ENCODE assay signal across 11 cellular contexts in the genomic region with DNA sequence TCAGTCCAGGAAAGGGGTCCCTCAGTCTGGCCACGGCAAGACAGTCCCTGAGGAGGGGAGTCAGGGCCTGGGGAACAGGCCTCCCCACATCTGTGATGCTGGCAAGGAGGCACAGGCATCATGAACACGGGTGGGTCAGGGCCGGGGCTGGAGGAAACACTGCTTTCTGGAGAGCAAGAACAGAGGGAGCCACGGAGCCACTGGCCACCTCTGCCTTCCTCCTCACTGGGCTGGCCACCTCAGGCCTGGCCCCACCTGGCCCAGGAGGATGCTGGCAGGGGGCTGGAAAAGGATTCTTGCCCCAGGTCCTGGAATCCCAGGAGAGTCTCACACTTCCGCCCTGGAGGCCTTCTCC. TPM values are rescaled to one million over a fixed set of nuclear protein-coding genes. Genes with fewer than 3 reads are reported as not detected.
A peak's percentile ranks its signal among the peaks of the same experiment; 100 is the strongest.
DNase-seq lines count a peak whose midpoint lies in the region; ATAC-seq and TF ChIP-seq lines count a peak whose summit lies in the region.
"Had no signal": no experiment of that assay in that cellular context is flagged by ENCODE, and none has a peak within 500 bp of the region (broad histone marks: within the 10 kb centered on the region; RNA-seq: fewer than 3 reads in every experiment).

No MANE protein-coding gene starts in this region.

- H3K27me3 ChIP-seq in left ventricle myocardium inferior (ENCODE audit: low read depth) (no peaks in the 10 kb centered on the region), upper lobe of left lung (no peaks in the 10 kb centered on the region)

- H3K9me3 Mint-ChIP-seq in activated CD4-positive, alpha-beta memory T cell treated with anti-CD3 and anti-CD28 coated beads for 36 hours: no peaks in the 10 kb centered on the region
- no peaks in the 10 kb centered on the region for H3K9me3 Mint-ChIP-seq in memory B cell

- ATAC-seq in left cardiac atrium (no peak), memory B cell (ENCODE audit: low read depth) (no peak), upper lobe of left lung (ENCODE audit: low FRiP score in 2 of 2) (no peak)

- H3K4me3 Mint-ChIP-seq in activated CD4-positive, alpha-beta memory T cell treated with anti-CD3 and anti-CD28 coated beads for 36 hours: peak overlapping the region; percentile 73
- peak overlapping the region; percentile 34 for H3K4me3 Mint-ChIP-seq in memory B cell

- H3K36me3 ChIP-seq in left ventricle myocardium inferior (no peaks in the 10 kb centered on the region), upper lobe of left lung (no peaks in the 10 kb centered on the region)
- H3K36me3 ChIP-seq: esophagus squamous epithelium had no signal

- intact Hi-C loops in left ventricle myocardium inferior (cut with micrococcal nuclease): no loop called here
- intact Hi-C loops in left cardiac atrium (cut with DNase I): no loop called here
- intact Hi-C loops in activated CD4-positive, alpha-beta memory T cell treated with anti-CD3 and anti-CD28 coated beads for 36 hours (cut with micrococcal nuclease): loop anchor here (5.0 kb wide), 1 partner anchor 42 kb away; no protein-coding TSS in a partner anchor

- H3K36me3 Mint-ChIP-seq in activated CD4-positive, alpha-beta memory T cell treated with anti-CD3 and anti-CD28 coated beads for 36 hours: no peaks in the 10 kb centered on the region
- H3K36me3 Mint-ChIP-seq in memory B cell: no peaks in the 10 kb centered on the region

- WGBS in upper lobe of left lung, 2 donors: 63 to 67% methylated on average over 1 to 4 of the region's 5 CpGs

- H3K4me3 ChIP-seq in left ventricle myocardium inferior (no peak overlapping the region), upper lobe of left lung (no peak overlapping the region)

- CTCF ChIA-PET in activated CD4-positive, alpha-beta memory T cell treated with anti-CD3 and anti-CD28 coated beads for 36 hours (lab: Charles Lee): interaction anchor here (1.0 to 8.4 kb wide), 5 partner anchors 9 to 1039 kb away, joined by 3 to 51 read pairs (median 8); no protein-coding TSS in a partner anchor

- H3K27ac Mint-ChIP-seq in activated CD4-positive, alpha-beta memory T cell treated with anti-CD3 and anti-CD28 coated beads for 36 hours: peak overlapping the region; percentile 83
- peak overlapping the region; percentile 33 for H3K27ac Mint-ChIP-seq in memory B cell

- TF ChIP-seq EP300 in upper lobe of left lung (IDR thresholded peaks at IDR 0.05): no peak

- TF ChIP-seq POLR2A in upper lobe of left lung (IDR thresholded peaks at IDR 0.05): no peak

- peaks cover 20% of the 10 kb centered on the region for H3K4me1 Mint-ChIP-seq in activated CD4-positive, alpha-beta memory T cell treated with anti-CD3 and anti-CD28 coated beads for 36 hours (ENCODE audit: low read depth)
- peaks cover 43% of the 10 kb centered on the region for H3K4me1 Mint-ChIP-seq in memory B cell

- POLR2A ChIA-PET in activated CD4-positive, alpha-beta memory T cell treated with anti-CD3 and anti-CD28 coated beads for 36 hours (lab: Charles Lee): interaction anchor here (1.3 to 1.9 kb wide), 2 partner anchors 13 to 16 kb away, joined by 3 to 4 read pairs; no protein-coding TSS in a partner anchor

- TF ChIP-seq CTCF in left ventricle myocardium inferior (IDR thresholded peaks at IDR 0.05; ENCODE audit: borderline replicate concordance) (no peak), upper lobe of left lung (IDR thresholded peaks at IDR 0.05) (no peak)

- H3K9me3 ChIP-seq in left ventricle myocardium inferior (replicated peaks) (no peaks in the 10 kb centered on the region), upper lobe of left lung (no peaks in the 10 kb centered on the region)
- H3K9me3 ChIP-seq: esophagus squamous epithelium had no signal

- H3K27me3 Mint-ChIP-seq in activated CD4-positive, alpha-beta memory T cell treated with anti-CD3 and anti-CD28 coated beads for 36 hours: peaks cover 9% of the 10 kb centered on the region
- no peaks in the 10 kb centered on the region for H3K27me3 Mint-ChIP-seq in memory B cell

- DNase-seq in left ventricle myocardium inferior (no peak), left cardiac atrium (no peak), memory B cell (ENCODE audit: low spot score in 2 of 2) (no peak), upper lobe of left lung (no peak), dedifferentiated amniotic fluid mesenchymal stem cell (ENCODE audit: extremely low spot score) (no peak), DMS 273 (lab: John Stamatoyannopoulos, UW; ENCODE audit: unreplicated experiment) (no peak)
- DNase-seq in activated CD4-positive, alpha-beta memory T cell treated with anti-CD3 and anti-CD28 coated beads for 36 hours: no peak
- DNase-seq in activated CD4-positive, CD25-positive, alpha-beta regulatory T cell treated with anti-CD3 and anti-CD28 coated beads, Interleukin-2, amount 50 U/mL, for 72 hours: no peak
- DNase-seq: activated effector memory CD4-positive, alpha-beta T cell treated with Interleukin-2 at 50 U/mL for 16 hours; esophagus squamous epithelium had no signal

- H3K4me1 ChIP-seq in left ventricle myocardium inferior: peaks cover 55% of the 10 kb centered on the region
- H3K4me1 ChIP-seq in upper lobe of left lung: peaks cover 31 to 47% (median 42%) of the 10 kb centered on the region in 4 donors

- H3K27ac ChIP-seq in left ventricle myocardium inferior (replicated peaks): peak overlapping the region; percentile 78
- H3K27ac ChIP-seq in upper lobe of left lung: peak overlapping the region in 3 of 4 donors; percentile 38 to 73 (median 45)

RNA-seq across cellular contexts. Expression of a gene that starts 15.7 kb away (rescaled TPM):
- total RNA-seq in left ventricle myocardium inferior (not detected), left cardiac atrium (under 1 TPM in 1 of 2 donors, not detected in 1; 0.16 TPM), upper lobe of left lung (1 to 10 TPM in 4 of 6 donors, under 1 TPM in 2; 0.40 to 4.2 (median 1.1) TPM)
- total RNA-seq in activated CD4-positive, alpha-beta memory T cell treated with anti-CD3 and anti-CD28 coated beads for 36 hours: 1 to 10 TPM in 1 of 2 experiments, under 1 TPM in 1; 0.90 to 1.2 TPM
- total RNA-seq: myocyte had no signal

RNA-seq across cellular contexts. Expression of a gene that starts 18.2 kb away (rescaled TPM):
- not detected for total RNA-seq in left ventricle myocardium inferior
- total RNA-seq in left cardiac atrium: not detected
- 1 to 10 TPM; 2.2 to 2.5 TPM for total RNA-seq in activated CD4-positive, alpha-beta memory T cell treated with anti-CD3 and anti-CD28 coated beads for 36 hours
- total RNA-seq in upper lobe of left lung: 10 to 100 TPM in 1 of 6 donors, 1 to 10 TPM in 3, not detected in 2; 1.1 to 14.7 (median 1.7) TPM
- total RNA-seq: myocyte had no signal
